In the genomic region with DNA sequence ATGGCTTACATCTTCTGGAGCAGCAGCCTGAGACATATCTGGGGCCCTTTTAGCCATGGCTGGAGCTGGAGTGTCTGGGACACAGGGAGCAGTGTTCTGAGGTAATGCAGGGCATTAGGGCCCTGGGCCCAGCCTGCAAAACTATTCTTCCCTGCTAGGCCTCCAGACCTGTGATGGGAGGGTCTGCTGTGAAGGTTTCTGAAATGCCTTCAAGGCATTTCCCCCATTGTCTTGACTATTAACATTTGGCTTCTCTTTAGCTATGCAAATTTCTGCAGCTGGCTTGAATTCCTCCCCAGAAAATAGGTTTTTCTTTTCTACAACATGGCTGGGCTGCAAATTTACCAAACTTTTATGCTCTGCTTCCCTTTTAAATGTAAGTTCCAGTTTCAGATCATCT, we compare ENCODE assay signal across 22 cellular contexts.
"Had no signal": no experiment of that assay in that cellular context is flagged by ENCODE, and none has a peak within 500 bp of the region (broad histone marks: within the 10 kb centered on the region; RNA-seq: fewer than 3 reads in every experiment).

No MANE protein-coding gene starts in this region.

- DNase-seq: activated CD4-positive, alpha-beta memory T cell treated with anti-CD3 and anti-CD28 coated beads, Interleukin-2, amount 10 ng/mL, durations not matched to agents 7 days and 5 days; activated CD4-positive, alpha-beta T cell treated with anti-CD3 and anti-CD28 coated beads for 36 hours; activated naive CD4-positive, alpha-beta T cell; activated naive CD8-positive, alpha-beta T cell treated with anti-CD3 and anti-CD28 coated beads, Interleukin-2, amount 10 ng/mL, durations not matched to agents 7 days and 5 days; activated T-cell treated with anti-CD3 and anti-CD28 coated beads, Interleukin-2, amount 50 U/mL, for 1 hour; body of pancreas; dermis blood vessel endothelial cell; effector memory CD4-positive, alpha-beta T cell; esophagus squamous epithelium; heart right ventricle; nephron progenitor cell; nucleus accumbens; stimulated activated naive B cell treated with anti-CD40 and anti-IgM and Interleukin-4, amounts not matched to agents 10 μg/mL and 1 μg/mL and 100 μg/mL, for 72 hours; T-helper 2 cell; upper lobe of left lung; WERI-Rb-1 had no signal

- H3K27ac Mint-ChIP-seq: activated CD4-positive, alpha-beta memory T cell treated with anti-CD3 and anti-CD28 coated beads, Interleukin-2, amount 10 ng/mL, durations not matched to agents 7 days and 5 days; activated CD4-positive, alpha-beta T cell treated with anti-CD3 and anti-CD28 coated beads for 36 hours; activated naive CD8-positive, alpha-beta T cell treated with anti-CD3 and anti-CD28 coated beads, Interleukin-2, amount 10 ng/mL, durations not matched to agents 7 days and 5 days; activated T-helper 17 cell treated with anti-CD3 and anti-CD28 coated beads, Interleukin-2, amount 50 U/mL, for 72 hours; nephron progenitor cell; stimulated activated naive B cell treated with anti-CD40 and anti-IgM and Interleukin-4, amounts not matched to agents 10 μg/mL and 1 μg/mL and 100 μg/mL, for 72 hours had no signal

- FAIRE-seq: endothelial cell of umbilical vein, keratinocyte had no signal

- H3K4me3 Mint-ChIP-seq: activated CD4-positive, alpha-beta memory T cell treated with anti-CD3 and anti-CD28 coated beads, Interleukin-2, amount 10 ng/mL, durations not matched to agents 7 days and 5 days; activated CD4-positive, alpha-beta T cell treated with anti-CD3 and anti-CD28 coated beads for 36 hours; activated naive CD8-positive, alpha-beta T cell treated with anti-CD3 and anti-CD28 coated beads, Interleukin-2, amount 10 ng/mL, durations not matched to agents 7 days and 5 days; activated T-helper 17 cell treated with anti-CD3 and anti-CD28 coated beads, Interleukin-2, amount 50 U/mL, for 72 hours; nephron progenitor cell; stimulated activated naive B cell treated with anti-CD40 and anti-IgM and Interleukin-4, amounts not matched to agents 10 μg/mL and 1 μg/mL and 100 μg/mL, for 72 hours had no signal

- H3K27me3 Mint-ChIP-seq: activated CD4-positive, alpha-beta memory T cell treated with anti-CD3 and anti-CD28 coated beads, Interleukin-2, amount 10 ng/mL, durations not matched to agents 7 days and 5 days; activated naive CD8-positive, alpha-beta T cell treated with anti-CD3 and anti-CD28 coated beads, Interleukin-2, amount 10 ng/mL, durations not matched to agents 7 days and 5 days had no signal

- H3K27ac ChIP-seq: body of pancreas, esophagus squamous epithelium, heart right ventricle, thoracic aorta, upper lobe of left lung, WERI-Rb-1 had no signal

- H3K4me3 ChIP-seq: body of pancreas, esophagus squamous epithelium, heart right ventricle, lung, thoracic aorta, upper lobe of left lung had no signal

- H3K36me3 Mint-ChIP-seq: activated naive CD8-positive, alpha-beta T cell treated with anti-CD3 and anti-CD28 coated beads, Interleukin-2, amount 10 ng/mL, durations not matched to agents 7 days and 5 days had no signal

- H3K9me3 ChIP-seq: thoracic aorta had no signal

- H3K27me3 ChIP-seq: body of pancreas, esophagus squamous epithelium, heart right ventricle, upper lobe of left lung had no signal

- H3K36me3 ChIP-seq: esophagus squamous epithelium, heart right ventricle, thoracic aorta, upper lobe of left lung, WERI-Rb-1 had no signal

- H3K4me1 Mint-ChIP-seq: activated CD4-positive, alpha-beta memory T cell treated with anti-CD3 and anti-CD28 coated beads, Interleukin-2, amount 10 ng/mL, durations not matched to agents 7 days and 5 days; activated CD4-positive, alpha-beta T cell treated with anti-CD3 and anti-CD28 coated beads for 36 hours; activated naive CD8-positive, alpha-beta T cell treated with anti-CD3 and anti-CD28 coated beads, Interleukin-2, amount 10 ng/mL, durations not matched to agents 7 days and 5 days; activated T-helper 17 cell treated with anti-CD3 and anti-CD28 coated beads, Interleukin-2, amount 50 U/mL, for 72 hours had no signal

- ATAC-seq: activated CD4-positive, alpha-beta T cell treated with anti-CD3 and anti-CD28 coated beads for 36 hours; activated T-helper 17 cell treated with anti-CD3 and anti-CD28 coated beads, Interleukin-2, amount 50 U/mL, for 72 hours; body of pancreas; heart right ventricle; left lobe of liver; stimulated activated naive B cell treated with anti-CD40 and anti-IgM and Interleukin-4, amounts not matched to agents 10 μg/mL and 1 μg/mL and 100 μg/mL, for 72 hours had no signal
